ENCODE assay signal across 11 cellular contexts in genomic region chr14:74841230-74842207, GRCh38. TPM values are rescaled to one million over a fixed set of nuclear protein-coding genes. Genes with fewer than 3 reads are reported as not detected.
A peak's percentile ranks its signal among the peaks of the same experiment; 100 is the strongest.
DNase-seq lines count a peak whose midpoint lies in the region; ATAC-seq and TF ChIP-seq lines count a peak whose summit lies in the region.
"Had no signal": no experiment of that assay in that cellular context is flagged by ENCODE, and none has a peak within 500 bp of the region (broad histone marks: within the 10 kb centered on the region; RNA-seq: fewer than 3 reads in every experiment).

No MANE protein-coding gene starts in this region.

- peaks cover 68% of the 10 kb centered on the region for H3K4me1 ChIP-seq in CD8-positive, alpha-beta memory T cell (ENCODE audit: insufficient read depth, low read length)
- H3K4me1 ChIP-seq in suprapubic skin, result peaks cover 20% of the 10 kb centered on the region

- H3K4me3 Mint-ChIP-seq in CD8-positive, alpha-beta memory T cell, result peak overlapping the region in 6 of 7 donors; percentile 26 to 42 (median 36)
- peak overlapping the region; percentile 32 for H3K4me3 Mint-ChIP-seq in activated CD8-positive, alpha-beta T cell treated with anti-CD3 and anti-CD28 coated beads, Interleukin-2, amount 10 ng/mL, durations not matched to agents 7 days and 5 days

- ATAC-seq in GM19397 (IDR thresholded peaks at IDR 0.05; ENCODE audit: unreplicated experiment) (peak; percentile 75), HG03280 (IDR thresholded peaks at IDR 0.05; ENCODE audit: unreplicated experiment) (peak; percentile 66)
- ATAC-seq in activated CD8-positive, alpha-beta T cell treated with anti-CD3 and anti-CD28 coated beads, Interleukin-2, amount 10 ng/mL, durations not matched to agents 7 days and 5 days, result peak; percentile 84

- TF ChIP-seq CTCF in suprapubic skin (IDR thresholded peaks at IDR 0.05), result no peak

- CTCF ChIA-PET in CD8-positive, alpha-beta memory T cell (lab: Charles Lee), result interaction anchor here (1.0 to 2.5 kb wide), 3 partner anchors 19 to 229 kb away, joined by 3 to 15 read pairs (median 4); partner anchors contain the start of gene LTBP2
- CTCF ChIA-PET in activated CD8-positive, alpha-beta T cell treated with anti-CD3 and anti-CD28 coated beads, Interleukin-2, amount 10 ng/mL, durations not matched to agents 7 days and 5 days (lab: Charles Lee), result interaction anchor here (0.9 to 2.8 kb wide), 7 partner anchors 11 to 249 kb away, joined by 3 to 17 read pairs (median 7); no protein-coding TSS in a partner anchor

- no peaks in the 10 kb centered on the region for H3K36me3 ChIP-seq in CD8-positive, alpha-beta memory T cell (ENCODE audit: insufficient read depth, low read length)
- peaks cover 13% of the 10 kb centered on the region for H3K36me3 ChIP-seq in suprapubic skin

- no peaks in the 10 kb centered on the region for H3K27me3 ChIP-seq in CD8-positive, alpha-beta memory T cell (ENCODE audit: insufficient read depth, low read length, poor library complexity, severe bottlenecking)
- no peaks in the 10 kb centered on the region for H3K27me3 ChIP-seq in suprapubic skin

- peaks cover 0 to 7% (median 0%) of the 10 kb centered on the region in 3 donors for H3K36me3 Mint-ChIP-seq in CD8-positive, alpha-beta memory T cell
- peaks cover 26% of the 10 kb centered on the region for H3K36me3 Mint-ChIP-seq in activated CD8-positive, alpha-beta T cell treated with anti-CD3 and anti-CD28 coated beads, Interleukin-2, amount 10 ng/mL, durations not matched to agents 7 days and 5 days (ENCODE audit: low read depth)

- no peaks in the 10 kb centered on the region for H3K27me3 Mint-ChIP-seq in CD8-positive, alpha-beta memory T cell
- no peaks in the 10 kb centered on the region for H3K27me3 Mint-ChIP-seq in activated CD8-positive, alpha-beta T cell treated with anti-CD3 and anti-CD28 coated beads, Interleukin-2, amount 10 ng/mL, durations not matched to agents 7 days and 5 days (ENCODE audit: low read depth)

- H3K27ac ChIP-seq in CD8-positive, alpha-beta memory T cell (ENCODE audit: low read depth, low read length), result no peak overlapping the region
- H3K27ac ChIP-seq in suprapubic skin, result no peak overlapping the region

- no peak overlapping the region for H3K4me3 ChIP-seq in CD8-positive, alpha-beta memory T cell (ENCODE audit: low read length)
- no peak overlapping the region for H3K4me3 ChIP-seq in suprapubic skin

- WGBS in suprapubic skin, result 87% methylated on average over 4 of the region's 4 CpGs

- H3K4me1 Mint-ChIP-seq in CD8-positive, alpha-beta memory T cell, result peaks cover 51 to 62% (median 60%) of the 10 kb centered on the region in 3 donors
- peaks cover 60% of the 10 kb centered on the region for H3K4me1 Mint-ChIP-seq in activated CD8-positive, alpha-beta T cell treated with anti-CD3 and anti-CD28 coated beads, Interleukin-2, amount 10 ng/mL, durations not matched to agents 7 days and 5 days (ENCODE audit: low read depth)

- H3K9me3 Mint-ChIP-seq in CD8-positive, alpha-beta memory T cell, result no peaks in the 10 kb centered on the region
- no peaks in the 10 kb centered on the region for H3K9me3 Mint-ChIP-seq in activated CD8-positive, alpha-beta T cell treated with anti-CD3 and anti-CD28 coated beads, Interleukin-2, amount 10 ng/mL, durations not matched to agents 7 days and 5 days (ENCODE audit: insufficient read depth)

- peak overlapping the region; percentile 69 to 99 (median 90) for H3K27ac Mint-ChIP-seq in CD8-positive, alpha-beta memory T cell
- H3K27ac Mint-ChIP-seq in activated CD8-positive, alpha-beta T cell treated with anti-CD3 and anti-CD28 coated beads, Interleukin-2, amount 10 ng/mL, durations not matched to agents 7 days and 5 days, result peak overlapping the region; percentile 85

- peak in 1 of 5 donors; percentile 11 for DNase-seq in CD8-positive, alpha-beta memory T cell
- peak; percentile 64 for DNase-seq in activated CD8-positive, alpha-beta T cell treated with anti-CD3 and anti-CD28 coated beads, Interleukin-2, amount 10 ng/mL, durations not matched to agents 7 days and 5 days
- DNase-seq in globus pallidus (ENCODE audit: low spot score), result no peak
- no peak for DNase-seq in NCI-H446 (lab: John Stamatoyannopoulos, UW)
- DNase-seq in suprapubic skin (ENCODE audit: low spot score in 2 of 2), result no peak
- no peak for DNase-seq in retina
- DNase-seq: aorta, NCI-H1930 had no signal

- POLR2A ChIA-PET in CD8-positive, alpha-beta memory T cell (lab: Charles Lee), result no interaction called here
- POLR2A ChIA-PET in activated CD8-positive, alpha-beta T cell treated with anti-CD3 and anti-CD28 coated beads, Interleukin-2, amount 10 ng/mL, durations not matched to agents 7 days and 5 days (lab: Charles Lee), result no interaction called here

- no peak for TF ChIP-seq EP300 in suprapubic skin (IDR thresholded peaks at IDR 0.05)

- TF ChIP-seq POLR2A in suprapubic skin (IDR thresholded peaks at IDR 0.05), result no peak

- H3K9me3 ChIP-seq in CD8-positive, alpha-beta memory T cell (ENCODE audit: low read length), result no peaks in the 10 kb centered on the region
- H3K9me3 ChIP-seq in suprapubic skin, result no peaks in the 10 kb centered on the region

RNA-seq across cellular contexts. Expression of gene PROX2, which starts 34.4 kb away (rescaled TPM):
- total RNA-seq in CD8-positive, alpha-beta memory T cell, result under 1 TPM; 0.24 to 0.33 TPM
- not detected for polyA plus RNA-seq in CD8-positive, alpha-beta memory T cell
- under 1 TPM; 0.13 to 0.44 TPM for total RNA-seq in activated CD8-positive, alpha-beta T cell treated with anti-CD3 and anti-CD28 coated beads, Interleukin-2, amount 10 ng/mL, durations not matched to agents 7 days and 5 days
- total RNA-seq in suprapubic skin, result under 1 TPM in 3 of 4 donors, not detected in 1; 0.10 to 0.97 (median 0.11) TPM
- total RNA-seq: aorta, kidney epithelial cell had no signal
- polyA plus RNA-seq: aorta had no signal

RNA-seq across cellular contexts. Expression of gene DLST, which starts 40.2 kb away (rescaled TPM):
- 100 to 1,000 TPM; 160 to 161 TPM for total RNA-seq in CD8-positive, alpha-beta memory T cell
- 8.8 TPM for polyA plus RNA-seq in CD8-positive, alpha-beta memory T cell
- total RNA-seq in activated CD8-positive, alpha-beta T cell treated with anti-CD3 and anti-CD28 coated beads, Interleukin-2, amount 10 ng/mL, durations not matched to agents 7 days and 5 days, result 100 to 1,000 TPM; 106 to 108 TPM
- 100 to 1,000 TPM in 1 of 4 donors, 10 to 100 TPM in 3; 79.1 to 190 (median 97.2) TPM for total RNA-seq in suprapubic skin
